In the genomic region with DNA sequence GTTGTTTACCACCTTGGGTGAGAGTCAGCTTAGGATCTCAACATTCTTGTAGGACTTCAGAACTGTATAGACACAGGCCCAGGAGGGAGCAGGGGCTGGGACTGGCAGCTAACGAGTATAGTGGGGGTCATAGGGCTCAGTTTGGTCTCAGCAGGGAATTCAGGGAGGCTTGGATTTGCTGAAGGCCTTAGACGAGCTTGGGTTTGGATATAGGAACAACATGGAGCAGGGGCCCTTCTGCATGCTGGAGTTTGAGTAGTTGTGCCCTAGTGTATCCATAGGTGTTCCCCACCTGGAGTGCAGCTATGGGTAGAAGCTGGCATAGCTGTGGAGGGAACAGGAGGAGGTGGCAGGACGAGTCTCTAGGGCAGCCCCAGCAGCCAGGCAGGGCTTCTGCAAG, we compare ENCODE assay signal across 32 cellular contexts.
"Had no signal": no experiment of that assay in that cellular context is flagged by ENCODE, and none has a peak within 500 bp of the region (broad histone marks: within the 10 kb centered on the region; RNA-seq: fewer than 3 reads in every experiment).

No MANE protein-coding gene starts in this region.

- H3K36me3 Mint-ChIP-seq: activated CD4-positive, alpha-beta memory T cell treated with anti-CD3 and anti-CD28 coated beads for 36 hours; activated CD8-positive, alpha-beta memory T cell treated with anti-CD3 and anti-CD28 coated beads, Interleukin-2, amount 10 ng/mL, durations not matched to agents 7 days and 5 days; activated naive CD4-positive, alpha-beta T cell treated with anti-CD3 and anti-CD28 coated beads, Interleukin-2, amount 50 U/mL, for 72 hours; activated naive CD8-positive, alpha-beta T cell treated with anti-CD3 and anti-CD28 coated beads for 36 hours; T-cell had no signal

- H3K36me3 ChIP-seq: adrenal gland, brain microvascular endothelial cell, breast epithelium had no signal

- H3K27me3 Mint-ChIP-seq: activated B cell treated with CpG ODN at 0.5 μM for 24 hours; activated CD4-positive, alpha-beta memory T cell treated with anti-CD3 and anti-CD28 coated beads for 36 hours; activated CD4-positive, alpha-beta T cell treated with anti-CD3 and anti-CD28 coated beads, Interleukin-2, amount 10 ng/mL, durations not matched to agents 24 days and 14 days; activated CD8-positive, alpha-beta memory T cell treated with anti-CD3 and anti-CD28 coated beads, Interleukin-2, amount 10 ng/mL, durations not matched to agents 7 days and 5 days; activated CD8-positive, alpha-beta T cell treated with anti-CD3 and anti-CD28 coated beads for 36 hours; activated T-helper 17 cell treated with anti-CD3 and anti-CD28 coated beads, Interleukin-2, amount 50 U/mL, for 72 hours had no signal

- DNase-seq: activated B cell treated with CpG ODN at 0.5 μM for 24 hours; activated CD4-positive, alpha-beta memory T cell treated with anti-CD3 and anti-CD28 coated beads for 36 hours; activated CD4-positive, alpha-beta T cell treated with anti-CD3 and anti-CD28 coated beads for 4 hours; activated CD4-positive, alpha-beta T cell treated with anti-CD3 and anti-CD28 coated beads, Interleukin-2, amount 10 ng/mL, durations not matched to agents 24 days and 14 days; activated CD4-positive, alpha-beta T cell treated with anti-CD3 and anti-CD28 coated beads, Interleukin-2, amount 50 U/mL, for 1 hour; activated CD4-positive, alpha-beta T cell treated with anti-CD3 and anti-CD28 coated beads, Interleukin-2, amount 50 U/mL, for 4 hours; activated CD4-positive, CD25-positive, alpha-beta regulatory T cell treated with anti-CD3 and anti-CD28 coated beads, Interleukin-2, amount 50 U/mL, for 72 hours; activated CD8-positive, alpha-beta memory T cell treated with anti-CD3 and anti-CD28 coated beads for 24 hours; activated CD8-positive, alpha-beta memory T cell treated with anti-CD3 and anti-CD28 coated beads, Interleukin-2, amount 10 ng/mL, durations not matched to agents 7 days and 5 days; activated CD8-positive, alpha-beta memory T cell treated with anti-CD3 and anti-CD28 coated beads, Interleukin-2, amount 50 U/mL, for 48 hours; activated CD8-positive, alpha-beta T cell treated with anti-CD3 and anti-CD28 coated beads for 36 hours; activated effector memory CD4-positive, alpha-beta T cell treated with anti-CD3 and anti-CD28 coated beads, Interleukin-2, amount 50 U/mL, for 16 hours; activated gamma-delta T cell treated with Interleukin-2 at 50 U/mL for 16 hours; activated naive CD4-positive, alpha-beta T cell; activated naive CD4-positive, alpha-beta T cell treated with anti-CD3 and anti-CD28 coated beads for 36 hours; activated naive CD4-positive, alpha-beta T cell treated with anti-CD3 and anti-CD28 coated beads, Interleukin-2, amount 50 U/mL, for 16 hours; activated naive CD8-positive, alpha-beta T cell treated with anti-CD3 and anti-CD28 coated beads for 36 hours; activated T-cell treated with anti-CD3 and anti-CD28 coated beads, Interleukin-2, amount 50 U/mL, for 4 hours; activated T-cell treated with anti-CD3 and anti-CD28 coated beads, Interleukin-2, amount 50 U/mL, for 72 hours; adrenal gland; amniotic stem cell; aorta; body of pancreas; brain microvascular endothelial cell; central memory CD4-positive, alpha-beta T cell; T-cell; T-helper 17 cell; T-helper 9 cell had no signal

- H3K4me3 ChIP-seq: adrenal gland, body of pancreas, breast epithelium had no signal

- H3K9me3 ChIP-seq: adrenal gland, body of pancreas, breast epithelium had no signal

- H3K9me3 Mint-ChIP-seq: activated B cell treated with CpG ODN at 0.5 μM for 24 hours; activated CD4-positive, alpha-beta memory T cell treated with anti-CD3 and anti-CD28 coated beads for 36 hours; activated CD4-positive, alpha-beta T cell treated with anti-CD3 and anti-CD28 coated beads, Interleukin-2, amount 10 ng/mL, durations not matched to agents 24 days and 14 days; activated CD8-positive, alpha-beta T cell treated with anti-CD3 and anti-CD28 coated beads for 36 hours; activated naive CD4-positive, alpha-beta T cell treated with anti-CD3 and anti-CD28 coated beads for 36 hours; activated naive CD8-positive, alpha-beta T cell treated with anti-CD3 and anti-CD28 coated beads for 36 hours; activated T-cell treated with anti-CD3 and anti-CD28 coated beads, Interleukin-2, amount 50 U/mL, for 4 hours; activated T-cell treated with anti-CD3 and anti-CD28 coated beads, Interleukin-2, amount 50 U/mL, for 72 hours; activated T-helper 1 cell treated with anti-CD3 and anti-CD28 coated beads, Interleukin-12 subunit alpha, Interleukin-12 subunit beta, Interleukin-2, Interleukin-4 antibody, amounts not matched to agents 30 ng/mL and 10 ng/mL and 1 ng/mL, durations not matched to agents 14 hours and 24 hours and 36 hours; activated T-helper 17 cell treated with anti-CD3 and anti-CD28 coated beads, Interleukin-2, amount 50 U/mL, for 72 hours; T-cell had no signal

- H3K4me1 ChIP-seq: adrenal gland, body of pancreas, breast epithelium had no signal

- H3K27ac Mint-ChIP-seq: activated B cell treated with CpG ODN at 0.5 μM for 24 hours; activated CD4-positive, alpha-beta memory T cell treated with anti-CD3 and anti-CD28 coated beads for 36 hours; activated CD4-positive, alpha-beta T cell treated with anti-CD3 and anti-CD28 coated beads, Interleukin-2, amount 10 ng/mL, durations not matched to agents 24 days and 14 days; activated CD8-positive, alpha-beta memory T cell treated with anti-CD3 and anti-CD28 coated beads, Interleukin-2, amount 10 ng/mL, durations not matched to agents 7 days and 5 days; activated CD8-positive, alpha-beta T cell treated with anti-CD3 and anti-CD28 coated beads for 36 hours; activated naive CD4-positive, alpha-beta T cell treated with anti-CD3 and anti-CD28 coated beads for 36 hours; activated naive CD8-positive, alpha-beta T cell treated with anti-CD3 and anti-CD28 coated beads for 36 hours; activated T-cell treated with anti-CD3 and anti-CD28 coated beads, Interleukin-2, amount 50 U/mL, for 72 hours; activated T-helper 1 cell treated with anti-CD3 and anti-CD28 coated beads, Interleukin-12 subunit alpha, Interleukin-12 subunit beta, Interleukin-2, Interleukin-4 antibody, amounts not matched to agents 30 ng/mL and 10 ng/mL and 1 ng/mL, durations not matched to agents 14 hours and 24 hours and 36 hours; activated T-helper 17 cell treated with anti-CD3 and anti-CD28 coated beads, Interleukin-2, amount 50 U/mL, for 72 hours; T-cell; T-helper 17 cell had no signal

- H3K4me1 Mint-ChIP-seq: activated B cell treated with CpG ODN at 0.5 μM for 24 hours; activated CD4-positive, alpha-beta T cell treated with anti-CD3 and anti-CD28 coated beads, Interleukin-2, amount 10 ng/mL, durations not matched to agents 24 days and 14 days; activated CD8-positive, alpha-beta memory T cell treated with anti-CD3 and anti-CD28 coated beads, Interleukin-2, amount 10 ng/mL, durations not matched to agents 7 days and 5 days; activated naive CD8-positive, alpha-beta T cell treated with anti-CD3 and anti-CD28 coated beads for 36 hours; activated T-helper 17 cell treated with anti-CD3 and anti-CD28 coated beads, Interleukin-2, amount 50 U/mL, for 72 hours; T-cell; T-helper 17 cell had no signal

- H3K4me3 Mint-ChIP-seq: activated B cell treated with CpG ODN at 0.5 μM for 24 hours; activated CD4-positive, alpha-beta memory T cell treated with anti-CD3 and anti-CD28 coated beads for 36 hours; activated CD4-positive, alpha-beta T cell treated with anti-CD3 and anti-CD28 coated beads, Interleukin-2, amount 10 ng/mL, durations not matched to agents 24 days and 14 days; activated CD8-positive, alpha-beta memory T cell treated with anti-CD3 and anti-CD28 coated beads, Interleukin-2, amount 10 ng/mL, durations not matched to agents 7 days and 5 days; activated CD8-positive, alpha-beta T cell treated with anti-CD3 and anti-CD28 coated beads for 36 hours; activated naive CD4-positive, alpha-beta T cell treated with anti-CD3 and anti-CD28 coated beads for 36 hours; activated naive CD8-positive, alpha-beta T cell treated with anti-CD3 and anti-CD28 coated beads for 36 hours; activated T-cell treated with anti-CD3 and anti-CD28 coated beads, Interleukin-2, amount 50 U/mL, for 4 hours; activated T-cell treated with anti-CD3 and anti-CD28 coated beads, Interleukin-2, amount 50 U/mL, for 72 hours; activated T-helper 1 cell treated with anti-CD3 and anti-CD28 coated beads, Interleukin-12 subunit alpha, Interleukin-12 subunit beta, Interleukin-2, Interleukin-4 antibody, amounts not matched to agents 30 ng/mL and 10 ng/mL and 1 ng/mL, durations not matched to agents 14 hours and 24 hours and 36 hours; activated T-helper 17 cell treated with anti-CD3 and anti-CD28 coated beads, Interleukin-2, amount 50 U/mL, for 72 hours; T-cell; T-helper 17 cell had no signal

- ATAC-seq: activated CD8-positive, alpha-beta memory T cell treated with anti-CD3 and anti-CD28 coated beads, Interleukin-2, amount 10 ng/mL, durations not matched to agents 7 days and 5 days; activated CD8-positive, alpha-beta T cell treated with anti-CD3 and anti-CD28 coated beads for 36 hours; activated naive CD4-positive, alpha-beta T cell treated with anti-CD3 and anti-CD28 coated beads, Interleukin-2, amount 50 U/mL, for 72 hours; activated T-cell treated with anti-CD3 and anti-CD28 coated beads, Interleukin-2, amount 50 U/mL, for 72 hours; activated T-helper 17 cell treated with anti-CD3 and anti-CD28 coated beads, Interleukin-2, amount 50 U/mL, for 72 hours; body of pancreas; T-cell; T-helper 17 cell had no signal

- H3K27ac ChIP-seq: adrenal gland, body of pancreas, brain microvascular endothelial cell, breast epithelium had no signal

- H3K27me3 ChIP-seq: adrenal gland, body of pancreas, brain microvascular endothelial cell, breast epithelium had no signal
